ENCODE assay signal across 8 cellular contexts in genomic region chr12:1634590-1635191, GRCh38. TPM values are rescaled to one million over a fixed set of nuclear protein-coding genes. Genes with fewer than 3 reads are reported as not detected.
DNase-seq lines count a peak whose midpoint lies in the region; ATAC-seq, FAIRE-seq and TF ChIP-seq lines count a peak whose summit lies in the region.

No MANE protein-coding gene starts in this region.

- no peak overlapping the region for H3K4me3 ChIP-seq in gastroesophageal sphincter
- no peak overlapping the region for H3K4me3 ChIP-seq in ovary

- FAIRE-seq in D721Med (lab: Jason Lieb, UNC), result no peak
- FAIRE-seq in urothelium cell line (lab: Jason Lieb, UNC), result peak; percentile 87

- H3K9me3 ChIP-seq in gastroesophageal sphincter (no peaks in the 10 kb centered on the region), ovary (no peaks in the 10 kb centered on the region)

- TF ChIP-seq RAD21 in Ishikawa (IDR thresholded peaks at IDR 0.05; ENCODE audit: low read depth), result peak; percentile 91

- H3K4me1 ChIP-seq in gastroesophageal sphincter (peaks cover 4 to 80% (median 21%) of the 10 kb centered on the region in 3 donors), ovary (ENCODE audit: insufficient read depth) (no peaks in the 10 kb centered on the region)

- TF ChIP-seq EP300 in Ishikawa (IDR thresholded peaks at IDR 0.05; ENCODE audit: borderline replicate concordance) (no peak), gastroesophageal sphincter (IDR thresholded peaks at IDR 0.05) (no peak), ovary (IDR thresholded peaks at IDR 0.05) (no peak)

- peak; percentile 96 for TF ChIP-seq CTCF in D721Med (IDR thresholded peaks at IDR 0.05; ENCODE audit: insufficient read depth, missing control alignments)
- TF ChIP-seq CTCF in RWPE1 (conservative IDR thresholded peaks at IDR 0.05; ENCODE audit: low read depth), result peak; percentile 72
- peak in 3 of 4 experiments; percentile 72 to 89 (median 76) for TF ChIP-seq CTCF in gastroesophageal sphincter (IDR thresholded peaks at IDR 0.05)
- peak; percentile 63 to 68 (median 64) for TF ChIP-seq CTCF in ovary (IDR thresholded peaks at IDR 0.05)

- TF ChIP-seq POLR2A in gastroesophageal sphincter (IDR thresholded peaks at IDR 0.05) (no peak), ovary (IDR thresholded peaks at IDR 0.05) (no peak)

- peak; percentile 66 for ATAC-seq in gastroesophageal sphincter
- ATAC-seq in GM21619 (IDR thresholded peaks at IDR 0.05; ENCODE audit: unreplicated experiment), result no peak

- intact Hi-C loops in ovary (cut with DNase I), result loop anchor here in 1 of 4 donors (10.0 kb wide), 1 partner anchor 300 kb away; no protein-coding TSS in a partner anchor

- H3K36me3 ChIP-seq in gastroesophageal sphincter (peaks cover 0 to 10% of the 10 kb centered on the region in 2 donors), ovary (no peaks in the 10 kb centered on the region)

- WGBS in gastroesophageal sphincter (ENCODE audit: low coverage in 1 of 2), 2 donors, result 61% methylated on average over 9 of the region's 16 CpGs; no CpG with 5 or more reads in 1 of the 2 donors
- 37 to 40% (median 37%) methylated on average over 16 of the region's 16 CpGs for WGBS in ovary, 3 donors

- CTCF ChIA-PET in RWPE1 (lab: Yijun Ruan, JAX), result interaction anchor here (0.6 to 2.7 kb wide), 19 partner anchors 9 to 1488 kb away, joined by 3 to 26 read pairs (median 4); no protein-coding TSS in a partner anchor

- POLR2A ChIA-PET in RWPE1 (lab: Yijun Ruan, JAX; ENCODE audit: low non-redundant PET), result no interaction called here

- no peaks in the 10 kb centered on the region for H3K27me3 ChIP-seq in gastroesophageal sphincter
- H3K27me3 ChIP-seq in ovary, result no peaks in the 10 kb centered on the region

- no peak overlapping the region for H3K27ac ChIP-seq in RWPE1
- peak overlapping the region in 3 of 4 donors; percentile 79 to 91 (median 89) for H3K27ac ChIP-seq in gastroesophageal sphincter
- no peak overlapping the region for H3K27ac ChIP-seq in ovary

- DNase-seq in D721Med (ENCODE audit: insufficient read length, low spot score) (peak; percentile 63), RWPE1 (ENCODE audit: low spot score) (peak; percentile 62), ovary (peak; percentile 77 to 88 (median 82)), urothelium cell line (ENCODE audit: low spot score) (peak; percentile 89)
- peak; percentile 38 for DNase-seq in activated gamma-delta T cell treated with anti-CD3 and anti-CD28 coated beads, Interleukin-2, amount 50 U/mL, for 16 hours (ENCODE audit: low read depth)

TF ChIP-seq in Ishikawa, 13 proteins besides CTCF, POLR2A, EP300 and RAD21:
- no peak for TF ChIP-seq TCF12 (IDR thresholded peaks at IDR 0.05; ENCODE audit: low read depth)
- no peak for TF ChIP-seq TEAD4 (IDR thresholded peaks at IDR 0.05)
- TF ChIP-seq NFIC (IDR thresholded peaks at IDR 0.05), result peak; percentile 35; the same call in 1 of the 2 replicates
- no peak for TF ChIP-seq ZBTB7A (IDR thresholded peaks at IDR 0.05; ENCODE audit: low read depth)
- no peak for TF ChIP-seq CREB1 (IDR thresholded peaks at IDR 0.05; ENCODE audit: low read depth)

RNA-seq across cellular contexts. Expression of gene WNT5B, which starts 5.7 kb away (rescaled TPM):
- 10 to 100 TPM in 3 of 4 donors, 1 to 10 TPM in 1; 9.4 to 76.5 (median 26.3) TPM for total RNA-seq in gastroesophageal sphincter
- 10 to 100 TPM in 4 of 7 donors, 1 to 10 TPM in 3; 3.1 to 20.3 (median 12.4) TPM for total RNA-seq in ovary
- 1 to 10 TPM; 3.7 to 6.9 TPM for polyA plus RNA-seq in ovary

RNA-seq across cellular contexts. Expression of gene FBXL14, which starts 40.3 kb away (rescaled TPM):
- total RNA-seq in gastroesophageal sphincter (10 to 100 TPM; 10.9 to 16.4 (median 13.1) TPM), ovary (10 to 100 TPM in 5 of 7 donors, 1 to 10 TPM in 2; 8.3 to 16.2 (median 12.0) TPM)
- 10 to 100 TPM in 1 of 2 donors, 1 to 10 TPM in 1; 1.3 to 10.8 TPM for polyA plus RNA-seq in ovary

RNA-seq across cellular contexts. Expression of gene ADIPOR2, which starts 56.2 kb away (rescaled TPM):
- 10 to 100 TPM; 26.6 to 37.9 (median 33.4) TPM for total RNA-seq in gastroesophageal sphincter
- total RNA-seq in ovary, result 10 to 100 TPM; 21.5 to 91.8 (median 42.0) TPM
- 10 to 100 TPM; 25.6 to 65.4 TPM for polyA plus RNA-seq in ovary

Comparison
In these comparisons a context has a peak if more than half of its experiments do, and no peak if none do; other contexts are left out.
1. DNase-seq: peak in every context shown above with its lines; median percentile 89 in urothelium cell line; 82 in ovary; 63 in D721Med; 62 in RWPE1; 38 in activated gamma-delta T cell treated with anti-CD3 and anti-CD28 coated beads, Interleukin-2, amount 50 U/mL, for 16 hours.
2. H3K27ac ChIP-seq: peak in gastroesophageal sphincter (3 of 4); none in RWPE1 (single experiment) and ovary (0 of 2).
3. Peak in every context shown above with its lines, with median percentiles within 50 percentile points of each other: CTCF ChIP-seq.